In the genomic region with DNA sequence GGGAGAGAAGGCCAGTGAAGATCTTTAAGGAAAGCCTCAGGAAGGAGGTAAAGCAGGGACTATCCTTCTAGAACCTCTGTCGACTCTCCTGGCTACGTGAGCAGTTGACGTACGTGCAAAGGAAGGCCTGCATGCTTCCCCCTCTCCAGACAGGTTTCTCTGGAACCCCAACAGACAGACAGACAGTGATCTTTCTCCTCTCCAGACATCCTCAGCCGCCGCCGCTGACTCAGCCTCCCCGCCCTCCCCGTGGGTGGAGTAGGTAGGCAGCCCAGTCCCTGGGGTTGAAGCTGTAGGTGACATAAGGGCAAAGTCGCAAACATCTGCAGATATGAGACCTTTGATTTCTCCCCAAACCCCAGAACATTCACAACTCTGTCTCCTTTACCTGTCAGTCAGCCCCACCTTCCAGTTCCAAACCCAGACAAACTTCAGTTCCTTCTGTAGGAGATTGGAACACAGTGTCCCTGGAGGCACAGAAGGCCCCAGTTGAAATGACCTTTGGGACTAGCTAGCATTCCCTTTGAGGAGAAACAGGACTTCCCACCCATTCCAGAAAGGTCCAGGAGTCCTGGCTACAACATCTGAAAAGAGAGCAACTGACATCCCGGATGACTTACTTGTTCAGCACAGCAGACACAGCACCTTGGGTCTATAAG, we compare ENCODE assay signal across 10 cellular contexts.
DNase-seq lines count a peak whose midpoint lies in the region; TF ChIP-seq lines count a peak whose summit lies in the region.
"Had no signal": no experiment of that assay in that cellular context is flagged by ENCODE, and none has a peak within 500 bp of the region (broad histone marks: within the 10 kb centered on the region; RNA-seq: fewer than 3 reads in every experiment).

No MANE protein-coding gene starts in this region.

- no peaks in the 10 kb centered on the region for H3K36me3 ChIP-seq in mammary epithelial cell (ENCODE audit: insufficient read depth, low read length)
- H3K36me3 ChIP-seq: cardiac muscle cell had no signal

- no peak overlapping the region for H2AFZ ChIP-seq in mammary epithelial cell (ENCODE audit: low read depth, low read length)

- CTCF ChIA-PET in mammary epithelial cell (lab: Charles Lee; ENCODE audit: low non-redundant PET) = no interaction called here

- H3K36me3 Mint-ChIP-seq in chondrocyte (ENCODE audit: low read depth) = no peaks in the 10 kb centered on the region

- no peaks in the 10 kb centered on the region for H3K79me2 ChIP-seq in mammary epithelial cell (ENCODE audit: insufficient read depth, low read length)

- no peak for TF ChIP-seq CTCF in mammary epithelial cell (conservative IDR thresholded peaks at IDR 0.05 in 1 of 2, IDR thresholded peaks at IDR 0.05 in 1 of 2; ENCODE audit: extremely low read depth in 1 of 2, insufficient read depth in 1 of 2, low read depth in 1 of 2, low read length in 2 of 2)
- no peak for TF ChIP-seq CTCF in chondrocyte (IDR thresholded peaks at IDR 0.05)

- no peak overlapping the region for H3K9ac ChIP-seq in mammary epithelial cell (ENCODE audit: insufficient read depth, low read length)

- H3K9me3 Mint-ChIP-seq in chondrocyte (ENCODE audit: low read depth) = no peaks in the 10 kb centered on the region

- intact Hi-C loops in mammary epithelial cell (cut with micrococcal nuclease) = loop anchor here (5.0 kb wide), 1 partner anchor 768 kb away; no protein-coding TSS in a partner anchor

- dilution Hi-C loops in mammary epithelial cell (cut with HindIII; ENCODE audit: low sequenced_read_pairs) = no loop called here

- in situ Hi-C loops in mammary epithelial cell (cut with MboI; ENCODE audit: low sequenced_read_pairs in 2 of 2) = no loop called here

- 82% methylated on average over 11 of the region's 11 CpGs for WGBS in mammary epithelial cell (ENCODE audit: low coverage, missing lambda C conversion rate)

- no peak overlapping the region for H3K27ac ChIP-seq in mammary epithelial cell (ENCODE audit: insufficient read depth, low read depth, low read length)
- H3K27ac ChIP-seq: C4-2B, cardiac muscle cell had no signal

- H3K4me3 ChIP-seq in mammary epithelial cell (replicated peaks in 1 of 3; ENCODE audit: insufficient read depth in 1 of 3, low read depth in 2 of 3, low read length in 3 of 3) = no peak overlapping the region
- H3K4me3 ChIP-seq: cardiac muscle cell had no signal

- H3K4me2 ChIP-seq in mammary epithelial cell (ENCODE audit: insufficient read depth, low read depth, low read length) = no peak overlapping the region

- no peaks in the 10 kb centered on the region for H4K20me1 ChIP-seq in mammary epithelial cell (ENCODE audit: insufficient read depth, low read length)

- peaks cover 44% of the 10 kb centered on the region for H3K4me1 Mint-ChIP-seq in chondrocyte (ENCODE audit: low read depth)

- no TSS peak for BruUV-seq in mammary epithelial cell (replicated peaks; lab: Mats Ljungman, UMichigan)

- DNase-seq in ELR (ENCODE audit: low read depth) (peak; percentile 15), mammary epithelial cell (peak; percentile 59), retina (no peak), chondrocyte (ENCODE audit: low spot score) (no peak), epidermal melanocyte (ENCODE audit: insufficient read length, low spot score) (no peak), NCI-H774 (lab: John Stamatoyannopoulos, UW) (no peak)
- DNase-seq in activated CD4-positive, alpha-beta T cell treated with anti-CD3 and anti-CD28 coated beads for 48 hours = peak; percentile 63
- DNase-seq in stimulated activated CD4-positive, alpha-beta T cell treated with anti-CD3 and anti-CD28 coated beads, Interleukin-12 subunit alpha, Interleukin-12 subunit beta, amount 100 ng/mL, for 4 hours = peak; percentile 58

- H3K27ac Mint-ChIP-seq in chondrocyte (ENCODE audit: unreplicated experiment) = no peak overlapping the region

- no peaks in the 10 kb centered on the region for H3K27me3 Mint-ChIP-seq in chondrocyte (ENCODE audit: low read depth)

- H3K4me3 Mint-ChIP-seq in chondrocyte (ENCODE audit: unreplicated experiment) = no peak overlapping the region

- H3K27me3 ChIP-seq in mammary epithelial cell (ENCODE audit: insufficient read depth, low read length) = no peaks in the 10 kb centered on the region

- H3K9me3 ChIP-seq in mammary epithelial cell (replicated peaks; ENCODE audit: insufficient read depth, low read length) = no peaks in the 10 kb centered on the region

- H3K4me1 ChIP-seq in mammary epithelial cell (ENCODE audit: insufficient read depth, low read length) = peaks cover 54% of the 10 kb centered on the region

Comparison
In these comparisons a context has a peak if more than half of its experiments do, and no peak if none do; other contexts are left out.
1. DNase-seq: peak in ELR (single experiment), activated CD4-positive, alpha-beta T cell treated with anti-CD3 and anti-CD28 coated beads for 48 hours (single experiment), mammary epithelial cell (single experiment) and stimulated activated CD4-positive, alpha-beta T cell treated with anti-CD3 and anti-CD28 coated beads, Interleukin-12 subunit alpha, Interleukin-12 subunit beta, amount 100 ng/mL, for 4 hours (single experiment); none in retina (single experiment), chondrocyte (single experiment), epidermal melanocyte (single experiment) and NCI-H774 (single experiment).